In the genomic region with DNA sequence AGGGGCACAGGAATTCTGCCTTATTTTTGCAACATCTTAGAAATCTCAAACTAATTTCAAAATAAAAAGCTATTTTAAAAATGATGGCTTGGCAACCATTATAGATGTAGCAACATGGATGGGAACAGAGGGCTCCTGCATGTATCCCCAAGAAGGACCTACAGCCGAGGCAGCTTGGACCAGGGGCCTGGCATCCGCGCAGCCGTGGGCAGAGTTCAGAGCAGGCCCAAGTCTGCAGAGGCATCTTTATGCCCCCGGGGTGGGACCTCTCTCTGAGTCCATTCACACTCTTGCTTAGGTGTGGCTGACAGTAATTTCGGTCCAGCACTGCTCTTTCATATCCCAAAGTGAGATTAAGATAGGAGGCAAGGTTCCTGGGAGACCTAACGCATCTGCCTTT, we compare ENCODE assay signal across 19 cellular contexts.
"Had no signal": no experiment of that assay in that cellular context is flagged by ENCODE, and none has a peak within 500 bp of the region (broad histone marks: within the 10 kb centered on the region; RNA-seq: fewer than 3 reads in every experiment).

No MANE protein-coding gene starts in this region.

- H3K27me3 ChIP-seq: colonic mucosa, esophagus muscularis mucosa, foreskin keratinocyte, gastroesophageal sphincter, heart left ventricle, hepatocyte, left lung had no signal

- H3K27ac ChIP-seq: colonic mucosa, esophagus muscularis mucosa, foreskin keratinocyte, gastroesophageal sphincter, heart left ventricle, hepatocyte, left lung had no signal

- H3K9me3 ChIP-seq: colonic mucosa had no signal

- H2AFZ ChIP-seq: hepatocyte had no signal

- H3K4me3 ChIP-seq: colonic mucosa, esophagus muscularis mucosa, gastroesophageal sphincter, heart left ventricle, hepatocyte, left lung, lung had no signal

- H3K4me2 ChIP-seq: hepatocyte had no signal

- DNase-seq: colonic mucosa; cortex of kidney; effector CD8-positive, alpha-beta T cell; foreskin keratinocyte; heart left ventricle; hypothalamus; immature natural killer cell; islet precursor cell; kidney; kidney glomerular epithelial cell; left lung; left ventricle myocardium superior; mammary epithelial cell; mesendoderm; midbrain had no signal

- H3K36me3 ChIP-seq: colonic mucosa, esophagus muscularis mucosa, gastroesophageal sphincter, heart left ventricle, left lung had no signal

- ATAC-seq: gastroesophageal sphincter, heart left ventricle, left lung, left ventricle myocardium superior had no signal

- H3K79me2 ChIP-seq: hepatocyte had no signal

- H3K4me1 ChIP-seq: colonic mucosa, foreskin keratinocyte, gastroesophageal sphincter, heart left ventricle, left lung had no signal
